Comparison of ENCODE assay signal across 10 cellular contexts in genomic region chr18:3016584-3017292, GRCh38. TPM values are rescaled to one million over a fixed set of nuclear protein-coding genes. Genes with fewer than 3 reads are reported as not detected.
A peak's percentile ranks its signal among the peaks of the same experiment; 100 is the strongest.
DNase-seq lines count a peak whose midpoint lies in the region; ATAC-seq, FAIRE-seq and TF ChIP-seq lines count a peak whose summit lies in the region.
"Had no signal": no experiment of that assay in that cellular context is flagged by ENCODE, and none has a peak within 500 bp of the region (broad histone marks: within the 10 kb centered on the region; RNA-seq: fewer than 3 reads in every experiment).

No MANE protein-coding gene starts in this region.

- peaks cover 6% of the 10 kb centered on the region for H3K36me3 Mint-ChIP-seq in activated CD4-positive, alpha-beta T cell treated with anti-CD3 and anti-CD28 coated beads, Interleukin-2, amount 10 ng/mL, durations not matched to agents 7 days and 5 days (ENCODE audit: low read depth)

- H3K9me3 Mint-ChIP-seq in activated CD4-positive, alpha-beta T cell treated with anti-CD3 and anti-CD28 coated beads, Interleukin-2, amount 10 ng/mL, durations not matched to agents 7 days and 5 days: no peaks in the 10 kb centered on the region

- H3K27me3 ChIP-seq in Panc1 (ENCODE audit: control insufficient read depth, insufficient read depth, low read length) (no peaks in the 10 kb centered on the region), esophagus squamous epithelium (peaks cover 0 to 44% (median 0%) of the 10 kb centered on the region in 4 donors)

- H3K36me3 ChIP-seq in Panc1 (ENCODE audit: control insufficient read depth, insufficient read depth, low read length): no peaks in the 10 kb centered on the region
- no peaks in the 10 kb centered on the region for H3K36me3 ChIP-seq in esophagus squamous epithelium

- H3K27ac ChIP-seq in Panc1 (ENCODE audit: low read length): 0 out of 2 replicates have a peak overlapping the region, but pooled peaks have one; percentile 17
- peak overlapping the region in 3 of 4 donors; percentile 76 to 84 (median 83) for H3K27ac ChIP-seq in esophagus squamous epithelium
- peak overlapping the region; percentile 67 for H3K27ac ChIP-seq in substantia nigra (ENCODE audit: low read depth, low read length, poor library complexity, severe bottlenecking)

- intact Hi-C loops in Panc1 (cut with micrococcal nuclease; ENCODE audit: unreplicated experiment) (no loop called here), esophagus squamous epithelium (cut with DNase I) (no loop called here)

- WGBS in esophagus squamous epithelium, 2 donors: 49 to 61% methylated on average over 3 of the region's 3 CpGs

- BruUV-seq in Panc1 (replicated peaks; lab: Mats Ljungman, UMichigan): no TSS peak

- no peaks in the 10 kb centered on the region for H3K9me3 ChIP-seq in Panc1 (ENCODE audit: control insufficient read depth, insufficient read depth, low read depth, low read length)
- no peaks in the 10 kb centered on the region for H3K9me3 ChIP-seq in esophagus squamous epithelium

- no peaks in the 10 kb centered on the region for H3K27me3 Mint-ChIP-seq in activated CD4-positive, alpha-beta T cell treated with anti-CD3 and anti-CD28 coated beads, Interleukin-2, amount 10 ng/mL, durations not matched to agents 7 days and 5 days

- ATAC-seq in Panc1: no peak
- ATAC-seq in GM18502 (IDR thresholded peaks at IDR 0.05; ENCODE audit: poor library complexity, unreplicated experiment): no peak

- no peak overlapping the region for H3K4me3 Mint-ChIP-seq in activated CD4-positive, alpha-beta T cell treated with anti-CD3 and anti-CD28 coated beads, Interleukin-2, amount 10 ng/mL, durations not matched to agents 7 days and 5 days

- in situ Hi-C loops in Panc1 (cut with HindIII; ENCODE audit: low pct_unique_long_range_greater_than_20kb, low sequenced_read_pairs): no loop called here

- H3K4me3 ChIP-seq in Panc1 (ENCODE audit: low read depth in 2 of 2, low read length in 2 of 2): no peak overlapping the region
- no peak overlapping the region for H3K4me3 ChIP-seq in esophagus squamous epithelium

- TF ChIP-seq CTCF in Panc1 (IDR thresholded peaks at IDR 0.05) (no peak), esophagus squamous epithelium (IDR thresholded peaks at IDR 0.05) (no peak)

- no peak for DNase-seq in activated CD4-positive, alpha-beta T cell treated with anti-CD3 and anti-CD28 coated beads, Interleukin-2, amount 10 ng/mL, durations not matched to agents 7 days and 5 days
- DNase-seq in activated CD4-positive, alpha-beta T cell treated with anti-CD3 and anti-CD28 coated beads, Interleukin-2, amount 50 U/mL, for 48 hours: no peak
- DNase-seq in Panc1 (ENCODE audit: low read depth, low spot score): no peak
- no peak for DNase-seq in esophagus squamous epithelium (lab: John Stamatoyannopoulos, UW)
- peak in 3 of 49 donors; percentile 14 to 19 (median 18) for DNase-seq in substantia nigra (lab: John Stamatoyannopoulos, UW)
- no peak for DNase-seq in RCC 7860 (ENCODE audit: low spot score)
- no peak for DNase-seq in DMS 273 (lab: John Stamatoyannopoulos, UW; ENCODE audit: unreplicated experiment)
- DNase-seq: activated CD8-positive, alpha-beta memory T cell treated with anti-CD3 and anti-CD28 coated beads, Interleukin-2, amount 50 U/mL, for 4 hours; NK-92 treated with Interleukin-12 subunit alpha and Interleukin-12 subunit beta, amount 100 ng/mL, for 24 hours had no signal

- H3K4me1 Mint-ChIP-seq in activated CD4-positive, alpha-beta T cell treated with anti-CD3 and anti-CD28 coated beads, Interleukin-2, amount 10 ng/mL, durations not matched to agents 7 days and 5 days: peaks cover 41% of the 10 kb centered on the region

- CTCF ChIA-PET in activated CD4-positive, alpha-beta T cell treated with anti-CD3 and anti-CD28 coated beads, Interleukin-2, amount 10 ng/mL, durations not matched to agents 7 days and 5 days (lab: Charles Lee): interaction anchor here (3.0 kb wide), 1 partner anchor 46 kb away, joined by 12 read pairs; no protein-coding TSS in a partner anchor
- CTCF ChIA-PET in Panc1 (lab: Charles Lee): no interaction called here

- H3K4me1 ChIP-seq in Panc1 (ENCODE audit: control insufficient read depth, insufficient read depth, low read length): peaks cover 18% of the 10 kb centered on the region
- peaks cover 6 to 43% (median 15%) of the 10 kb centered on the region in 3 donors for H3K4me1 ChIP-seq in esophagus squamous epithelium

- POLR2A ChIA-PET in activated CD4-positive, alpha-beta T cell treated with anti-CD3 and anti-CD28 coated beads, Interleukin-2, amount 10 ng/mL, durations not matched to agents 7 days and 5 days (lab: Charles Lee): no interaction called here
- POLR2A ChIA-PET in Panc1 (lab: Charles Lee): no interaction called here

- no peak for FAIRE-seq in RCC 7860 (lab: Jason Lieb, UNC)

- TF ChIP-seq POLR2A in esophagus squamous epithelium (IDR thresholded peaks at IDR 0.05): no peak

- peak overlapping the region; percentile 20 for H3K27ac Mint-ChIP-seq in activated CD4-positive, alpha-beta T cell treated with anti-CD3 and anti-CD28 coated beads, Interleukin-2, amount 10 ng/mL, durations not matched to agents 7 days and 5 days

RNA-seq across cellular contexts. Expression of gene LPIN2, which starts 3.8 kb away (rescaled TPM):
- total RNA-seq in activated CD4-positive, alpha-beta T cell treated with anti-CD3 and anti-CD28 coated beads, Interleukin-2, amount 10 ng/mL, durations not matched to agents 7 days and 5 days: 100 to 1,000 TPM in 1 of 2 experiments, 10 to 100 TPM in 1; 99.6 to 106 TPM
- total RNA-seq in Panc1 (2021; ENCODE audit: unreplicated experiment) (38.3 TPM), esophagus squamous epithelium (10 to 100 TPM in 2 of 4 donors, 1 to 10 TPM in 2; 7.2 to 17.9 (median 12.6) TPM)
- 18.8 TPM for polyA plus RNA-seq in Panc1 (2012; ENCODE audit: insufficient read length)

Comparison
In these comparisons a context has a peak if more than half of its experiments do, and no peak if none do; other contexts are left out.
1. H3K27ac ChIP-seq: peak in every context shown above with its lines; median percentile 83 in esophagus squamous epithelium; 67 in substantia nigra; 17 in Panc1.